In genomic region chrX:81202413-81202794, GRCh38 we compare ENCODE assay signal across 8 cellular contexts. TPM values are rescaled to one million over a fixed set of nuclear protein-coding genes. Genes with fewer than 3 reads are reported as not detected.
DNase-seq lines count a peak whose midpoint lies in the region; ATAC-seq, FAIRE-seq and TF ChIP-seq lines count a peak whose summit lies in the region.

No MANE protein-coding gene starts in this region.

- H3K4me1 ChIP-seq in Karpas-422 (ENCODE audit: low read length): peaks cover 35% of the 10 kb centered on the region
- H3K4me1 ChIP-seq in testis: no peaks in the 10 kb centered on the region

- H2AFZ ChIP-seq in Karpas-422 (ENCODE audit: low read length): no peak overlapping the region

- WGBS in testis, 2 donors: 0 to 1% methylated on average over 7 to 8 of the region's 8 CpGs

- H3K27ac ChIP-seq in CD4-positive, alpha-beta T cell (ENCODE audit: low read depth, low read length): peak overlapping the region; percentile 69
- peak overlapping the region; percentile 93 for H3K27ac ChIP-seq in Karpas-422 (ENCODE audit: low read length)
- H3K27ac ChIP-seq in brain microvascular endothelial cell: peak overlapping the region; percentile 76
- H3K27ac ChIP-seq in testis: peak overlapping the region; percentile 64 to 83

- peaks cover 62% of the 10 kb centered on the region for H3K4me1 Mint-ChIP-seq in CD4-positive, alpha-beta T cell (ENCODE audit: low read depth)

- ATAC-seq in CD4-positive, alpha-beta T cell (ENCODE audit: poor library complexity): peak; percentile 11
- no peak for ATAC-seq in GM18907 (IDR thresholded peaks at IDR 0.05; ENCODE audit: unreplicated experiment)

- H3K4me3 ChIP-seq in Karpas-422 (ENCODE audit: low read length): peak overlapping the region; percentile 70
- H3K4me3 ChIP-seq in brain microvascular endothelial cell (ENCODE audit: low read depth, low read length): peak overlapping the region; percentile 68
- peak overlapping the region; percentile 60 to 68 for H3K4me3 ChIP-seq in testis

- peak overlapping the region; percentile 77 for H3K9ac ChIP-seq in Karpas-422 (ENCODE audit: low read length)

- in situ Hi-C loops in brain microvascular endothelial cell (cut with HindIII; ENCODE audit: low pct_ligation_motif_present, low sequenced_read_pairs): no loop called here

- DNase-seq in CD4-positive, alpha-beta T cell: no peak
- DNase-seq in Karpas-422: peak; percentile 55
- DNase-seq in brain microvascular endothelial cell: peak; percentile 9
- DNase-seq in left kidney (ENCODE audit: low read depth, low spot score): peak; percentile 38
- DNase-seq in testis: no peak
- no peak for DNase-seq in frontal cortex (ENCODE audit: low spot score in 2 of 2)
- no peak for DNase-seq in NOMO-1 treated with DMSO at 0.1 percent for 48 hours (lab: John Stamatoyannopoulos, UW; ENCODE audit: unreplicated experiment)

- no peaks in the 10 kb centered on the region for H3K9me3 Mint-ChIP-seq in CD4-positive, alpha-beta T cell

- intact Hi-C loops in CD4-positive, alpha-beta T cell (cut with DNase I, micrococcal nuclease): loop anchor here (5.0 to 10.0 kb wide), 2 partner anchors 395 to 398 kb away; partner anchors contain the start of gene BRWD3 (in 2 of the 2)
- intact Hi-C loops in testis (cut with DNase I; ENCODE audit: low total_unique reads): no loop called here

- peak overlapping the region; percentile 70 for H3K4me2 ChIP-seq in Karpas-422 (ENCODE audit: low read depth, low read length, poor library complexity, severe bottlenecking)

- no peak for TF ChIP-seq POLR2A in testis (IDR thresholded peaks at IDR 0.05)

- peak overlapping the region; percentile 100 for H3K4me3 Mint-ChIP-seq in CD4-positive, alpha-beta T cell

- H3K79me2 ChIP-seq in Karpas-422 (ENCODE audit: low read length): peaks cover 54% of the 10 kb centered on the region

- H3K36me3 ChIP-seq in Karpas-422 (ENCODE audit: insufficient read depth, low read length) (peaks cover 22% of the 10 kb centered on the region; the same call in 1 of the 2 replicates), brain microvascular endothelial cell (replicated peaks) (no peaks in the 10 kb centered on the region), testis (ENCODE audit: low read depth, missing control alignments) (no peaks in the 10 kb centered on the region)

- H3K27me3 ChIP-seq in CD4-positive, alpha-beta T cell (ENCODE audit: control insufficient read depth, insufficient read depth, low read length): no peaks in the 10 kb centered on the region
- H3K27me3 ChIP-seq in Karpas-422 (ENCODE audit: low read length) (no peaks in the 10 kb centered on the region), brain microvascular endothelial cell (replicated peaks) (no peaks in the 10 kb centered on the region), testis (no peaks in the 10 kb centered on the region)

- no peak for FAIRE-seq in frontal cortex (lab: Jason Lieb, UNC)

- no peaks in the 10 kb centered on the region for H3K9me2 ChIP-seq in Karpas-422 (replicated peaks; ENCODE audit: insufficient read depth, low read length)

- POLR2A ChIA-PET in CD4-positive, alpha-beta T cell (lab: Charles Lee): interaction anchor here (0.6 to 2.0 kb wide), 9 partner anchors 8 to 507 kb away, joined by 3 to 28 read pairs (median 3); partner anchors contain the start of gene BRWD3

- CTCF ChIA-PET in CD4-positive, alpha-beta T cell (lab: Charles Lee): no interaction called here

- no peaks in the 10 kb centered on the region for H3K27me3 Mint-ChIP-seq in CD4-positive, alpha-beta T cell

- no peaks in the 10 kb centered on the region for H4K20me1 ChIP-seq in Karpas-422 (ENCODE audit: insufficient read depth, low read depth, low read length)

- peak overlapping the region; percentile 97 for H3K27ac Mint-ChIP-seq in CD4-positive, alpha-beta T cell

- no peak for TF ChIP-seq CTCF in CD4-positive, alpha-beta T cell (IDR thresholded peaks at IDR 0.05)
- no peak for TF ChIP-seq CTCF in brain microvascular endothelial cell (IDR thresholded peaks at IDR 0.05; ENCODE audit: low read depth, low read length, missing control alignments)
- TF ChIP-seq CTCF in testis (IDR thresholded peaks at IDR 0.05): no peak

- no peaks in the 10 kb centered on the region for H3K9me3 ChIP-seq in CD4-positive, alpha-beta T cell (ENCODE audit: control insufficient read depth, low read length)
- H3K9me3 ChIP-seq in Karpas-422 (ENCODE audit: low read length): no peaks in the 10 kb centered on the region; the same call in 1 of the 2 replicates
- no peaks in the 10 kb centered on the region for H3K9me3 ChIP-seq in testis

- H3K36me3 Mint-ChIP-seq in CD4-positive, alpha-beta T cell (ENCODE audit: low read depth): peaks cover 44% of the 10 kb centered on the region

RNA-seq across cellular contexts. Expression of gene SH3BGRL, which starts 0.5 kb away (rescaled TPM):
- total RNA-seq in CD4-positive, alpha-beta T cell: 10 to 100 TPM; 41.7 to 41.8 TPM
- 121 and 289 TPM in 2 replicates for total RNA-seq in Karpas-422 (2014; rRNA removed; shearing (Covaris generic); ENCODE audit: low replicate concordance)
- 100 to 1,000 TPM; 107 to 158 TPM for total RNA-seq in testis
- polyA plus RNA-seq in testis (ENCODE audit: insufficient read depth, low read depth, low replicate concordance): 95.3 TPM
- total RNA-seq in frontal cortex: 88.0 TPM

RNA-seq across cellular contexts. Expression of gene HMGN5, which starts 0.7 kb away (rescaled TPM):
- total RNA-seq in CD4-positive, alpha-beta T cell: 1 to 10 TPM; 1.0 to 1.5 TPM
- 0.18 and 1.9 TPM in 2 replicates for total RNA-seq in Karpas-422 (2014; rRNA removed; shearing (Covaris generic); ENCODE audit: low replicate concordance)
- total RNA-seq in testis (100 to 1,000 TPM; 105 to 107 TPM), frontal cortex (0.41 TPM)
- polyA plus RNA-seq in testis (ENCODE audit: insufficient read depth, low read depth, low replicate concordance): 26.4 TPM

Comparison
In these comparisons a context has a peak if more than half of its experiments do, and no peak if none do; other contexts are left out.
1. DNase-seq: peak in Karpas-422 (single experiment), brain microvascular endothelial cell (single experiment) and left kidney (single experiment); none in CD4-positive, alpha-beta T cell (0 of 10), testis (single experiment), frontal cortex (0 of 2) and NOMO-1 treated with DMSO at 0.1 percent for 48 hours (single experiment).
2. RNA of gene HMGN5, which starts 0.7 kb away (total RNA-seq): 105 to 107 TPM in testis; 0.18 to 1.9 TPM in Karpas-422, 1.0 to 1.5 TPM in CD4-positive, alpha-beta T cell and 0.41 TPM in frontal cortex (single experiment); every median in the first group is over 10 times any median in the second.
3. Peak in every context shown above with its lines, with median percentiles within 50 percentile points of each other: H3K27ac ChIP-seq and H3K4me3 ChIP-seq.